1 cellular context compared by ENCODE assay signal in genomic region chr5:136212252-136212721, GRCh38.
TF ChIP-seq lines count a peak whose summit lies in the region.

No MANE protein-coding gene starts in this region.

TF ChIP-seq in GM23338, 12 proteins besides CTCF, POLR2A, EP300 and RAD21 (continued from another document):
- TF ChIP-seq, protein P1, sequence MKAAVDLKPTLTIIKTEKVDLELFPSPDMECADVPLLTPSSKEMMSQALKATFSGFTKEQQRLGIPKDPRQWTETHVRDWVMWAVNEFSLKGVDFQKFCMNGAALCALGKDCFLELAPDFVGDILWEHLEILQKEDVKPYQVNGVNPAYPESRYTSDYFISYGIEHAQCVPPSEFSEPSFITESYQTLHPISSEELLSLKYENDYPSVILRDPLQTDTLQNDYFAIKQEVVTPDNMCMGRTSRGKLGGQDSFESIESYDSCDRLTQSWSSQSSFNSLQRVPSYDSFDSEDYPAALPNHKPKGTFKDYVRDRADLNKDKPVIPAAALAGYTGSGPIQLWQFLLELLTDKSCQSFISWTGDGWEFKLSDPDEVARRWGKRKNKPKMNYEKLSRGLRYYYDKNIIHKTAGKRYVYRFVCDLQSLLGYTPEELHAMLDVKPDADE (IDR thresholded peaks at IDR 0.05) = no peak
- TF ChIP-seq POLR2AphosphoS5 (IDR thresholded peaks at IDR 0.05; ENCODE audit: low read depth) (no peak), ZNF114 (CRISPR knock-in tag; IDR thresholded peaks at IDR 0.05) (no peak), EZH2 (IDR thresholded peaks at IDR 0.05; ENCODE audit: low read depth, unreplicated experiment) (no peak), NANOG (IDR thresholded peaks at IDR 0.05; ENCODE audit: borderline replicate concordance) (no peak)
TF ChIP-seq in GM23338: peak in this region for 0.
